ENCODE assay signal across 19 cellular contexts in the genomic region with DNA sequence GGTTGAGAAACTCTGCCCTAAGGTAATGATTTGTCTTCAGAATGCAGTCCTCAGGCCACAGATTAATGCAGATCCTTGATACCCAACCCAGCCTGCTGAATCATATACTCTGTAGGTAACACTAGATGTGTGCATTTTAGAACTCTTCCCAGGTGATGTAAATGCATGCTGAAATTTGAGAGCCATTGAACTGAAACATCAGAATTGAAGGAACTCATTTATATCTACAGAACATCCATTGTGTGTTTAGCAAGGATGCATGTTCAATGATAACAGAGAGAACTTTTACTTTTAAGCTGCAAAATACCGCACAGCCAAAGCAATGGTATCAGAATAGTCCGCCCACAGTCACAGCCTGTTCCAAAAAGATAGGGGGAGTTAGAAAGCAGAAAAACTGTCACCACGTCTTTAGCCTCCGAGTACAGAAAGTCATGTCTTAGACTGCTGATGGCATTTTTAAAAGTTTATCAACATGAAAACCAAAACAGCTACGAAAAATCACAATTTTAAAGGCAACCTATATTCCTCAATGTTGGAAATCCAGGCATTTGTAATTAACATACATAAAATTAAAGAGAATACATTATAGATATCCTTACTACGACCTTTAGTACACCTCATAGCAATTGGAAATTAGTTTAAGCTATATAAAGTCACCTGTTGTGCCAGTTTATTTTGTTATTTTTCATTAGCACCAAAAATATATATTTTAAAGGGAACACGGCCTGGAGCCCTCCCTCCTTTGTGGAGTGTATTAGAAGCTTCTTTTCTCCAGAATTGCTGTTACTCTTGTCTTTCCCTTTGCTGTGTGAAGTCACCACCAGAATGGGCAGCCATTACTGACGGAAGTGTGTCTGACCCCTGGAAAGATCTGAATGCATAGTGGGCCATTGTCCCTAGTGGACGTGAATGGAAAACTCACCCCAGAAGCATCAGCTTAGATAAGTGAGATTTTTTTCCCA.
A peak's percentile ranks its signal among the peaks of the same experiment; 100 is the strongest.
DNase-seq lines count a peak whose midpoint lies in the region; ATAC-seq, FAIRE-seq and TF ChIP-seq lines count a peak whose summit lies in the region.
"Had no signal": no experiment of that assay in that cellular context is flagged by ENCODE, and none has a peak within 500 bp of the region (broad histone marks: within the 10 kb centered on the region; RNA-seq: fewer than 3 reads in every experiment).

No MANE protein-coding gene starts in this region.

- peak; percentile 47; the same call in 2 of the 3 replicates for ATAC-seq in SK-N-SH treated with all-trans-retinoic acid at 6 μM for 48 hours

- peak overlapping the region; percentile 76 for H2AFZ ChIP-seq in parathyroid adenoma
- H2AFZ ChIP-seq: GM23338 had no signal

- TF ChIP-seq POLR2A in transverse colon (IDR thresholded peaks at IDR 0.05): no peak

- H3K27me3 ChIP-seq in parathyroid adenoma (ENCODE audit: control insufficient read depth, insufficient read depth, low read length) (no peaks in the 10 kb centered on the region), transverse colon (no peaks in the 10 kb centered on the region)

- no peak for DNase-seq in fibroblast of villous mesenchyme (ENCODE audit: low read depth)
- no peak for DNase-seq in COLO829 (ENCODE audit: low spot score)
- no peak for DNase-seq in transverse colon
- DNase-seq in kidney: no peak
- DNase-seq: activated T-cell treated with anti-CD3 and anti-CD28 coated beads, Interleukin-2, amount 50 U/mL, for 1 hour; amniotic stem cell; Calu3; effector memory CD4-positive, alpha-beta T cell; MV-4-11; NCI-H510A treated with DMSO at 0.1 percent for 48 hours; posterior cingulate gyrus; SHP77; stimulated activated CD4-positive, alpha-beta T cell treated with anti-CD3 and anti-CD28 coated beads, Interleukin-4, amount 100 ng/mL, for 1 hour; stimulated activated naive CD4-positive, alpha-beta T cell had no signal

- H3K9ac ChIP-seq in parathyroid adenoma (no peak overlapping the region), kidney (ENCODE audit: low read length in 2 of 2) (no peak overlapping the region)

- intact Hi-C loops in transverse colon (cut with DNase I; ENCODE audit: low total_unique reads): no loop called here
- intact Hi-C loops in kidney (cut with DNase I): no loop called here

- WGBS in transverse colon (ENCODE audit: low coverage in 1 of 2), 2 donors: 81 to 87% methylated on average over 8 to 9 of the region's 9 CpGs

- TF ChIP-seq EP300 in transverse colon (IDR thresholded peaks at IDR 0.05; ENCODE audit: low read depth): no peak

- TF ChIP-seq CTCF in GM12872 (IDR thresholded peaks at IDR 0.05; ENCODE audit: insufficient read depth, low read depth, low read length) (peak; percentile 15; the same call in 1 of the 3 replicates), fibroblast of villous mesenchyme (IDR thresholded peaks at IDR 0.05; ENCODE audit: insufficient read depth, low read depth, low read length) (peak; percentile 29), parathyroid adenoma (IDR thresholded peaks at IDR 0.05) (peak; percentile 17), transverse colon (IDR thresholded peaks at IDR 0.05) (no peak), kidney (IDR thresholded peaks at IDR 0.05; ENCODE audit: borderline replicate concordance, extremely low read depth, insufficient read depth) (no peak)

- H3K36me3 ChIP-seq in parathyroid adenoma (ENCODE audit: control insufficient read depth, insufficient read depth, low read length): no peaks in the 10 kb centered on the region
- no peaks in the 10 kb centered on the region for H3K36me3 ChIP-seq in transverse colon
- no peaks in the 10 kb centered on the region for H3K36me3 ChIP-seq in kidney (ENCODE audit: control insufficient read depth in 1 of 2, insufficient read depth in 2 of 2, low read length in 2 of 2)

- no peaks in the 10 kb centered on the region for H3K9me3 ChIP-seq in parathyroid adenoma (ENCODE audit: control insufficient read depth, low read length)
- no peaks in the 10 kb centered on the region for H3K9me3 ChIP-seq in transverse colon
- H3K9me3 ChIP-seq in kidney (ENCODE audit: control insufficient read depth in 1 of 2, low read length in 2 of 2): no peaks in the 10 kb centered on the region

- H3K4me1 ChIP-seq in parathyroid adenoma (peaks cover 43% of the 10 kb centered on the region), transverse colon (no peaks in the 10 kb centered on the region), kidney (ENCODE audit: control insufficient read depth in 1 of 2, insufficient read depth in 1 of 2, low read depth in 1 of 2, low read length in 2 of 2) (no peaks in the 10 kb centered on the region)

- H3K27ac ChIP-seq in parathyroid adenoma (peak overlapping the region; percentile 91), transverse colon (no peak overlapping the region), kidney (ENCODE audit: low read depth in 2 of 2, low read length in 2 of 2) (no peak overlapping the region)

- H3K79me2 ChIP-seq in parathyroid adenoma: no peaks in the 10 kb centered on the region

- no peak for FAIRE-seq in kidney (lab: Jason Lieb, UNC)

- H3K4me2 ChIP-seq in parathyroid adenoma (ENCODE audit: low read length): peak overlapping the region; percentile 27
- H3K4me2 ChIP-seq: GM23338 had no signal

- H3K4me3 ChIP-seq in fibroblast of villous mesenchyme (ENCODE audit: low read depth, low read length) (no peak overlapping the region), parathyroid adenoma (ENCODE audit: low read depth, low read length) (no peak overlapping the region), transverse colon (no peak overlapping the region), kidney (ENCODE audit: low read length in 2 of 2) (no peak overlapping the region)
- H3K4me3 ChIP-seq: GM23338, lung had no signal

- in situ Hi-C loops in transverse colon (cut with MboI; ENCODE audit: low pct_ligation_motif_present in 1 of 4, low pct_unique_long_range_greater_than_20kb in 1 of 4, low sequenced_read_pairs in 3 of 4): no loop called here

TF ChIP-seq in SK-N-SH treated with all-trans-retinoic acid at 6 μM for 48 hours, 23 proteins besides CTCF, POLR2A, EP300 and RAD21:
- TF ChIP-seq ZNF70 (CRISPR knock-in tag; IDR thresholded peaks at IDR 0.05) (no peak), ARNTL (CRISPR knock-in tag; IDR thresholded peaks at IDR 0.05; ENCODE audit: borderline replicate concordance, low read depth) (no peak), RARB (CRISPR knock-in tag; IDR thresholded peaks at IDR 0.05) (no peak)

Comparison
In these comparisons a context has a peak if more than half of its experiments do, and no peak if none do; other contexts are left out.
1. CTCF ChIP-seq: peak in GM12872 (single experiment), fibroblast of villous mesenchyme (single experiment) and parathyroid adenoma (single experiment); none in transverse colon (0 of 5) and kidney (single experiment).